In the genomic region with DNA sequence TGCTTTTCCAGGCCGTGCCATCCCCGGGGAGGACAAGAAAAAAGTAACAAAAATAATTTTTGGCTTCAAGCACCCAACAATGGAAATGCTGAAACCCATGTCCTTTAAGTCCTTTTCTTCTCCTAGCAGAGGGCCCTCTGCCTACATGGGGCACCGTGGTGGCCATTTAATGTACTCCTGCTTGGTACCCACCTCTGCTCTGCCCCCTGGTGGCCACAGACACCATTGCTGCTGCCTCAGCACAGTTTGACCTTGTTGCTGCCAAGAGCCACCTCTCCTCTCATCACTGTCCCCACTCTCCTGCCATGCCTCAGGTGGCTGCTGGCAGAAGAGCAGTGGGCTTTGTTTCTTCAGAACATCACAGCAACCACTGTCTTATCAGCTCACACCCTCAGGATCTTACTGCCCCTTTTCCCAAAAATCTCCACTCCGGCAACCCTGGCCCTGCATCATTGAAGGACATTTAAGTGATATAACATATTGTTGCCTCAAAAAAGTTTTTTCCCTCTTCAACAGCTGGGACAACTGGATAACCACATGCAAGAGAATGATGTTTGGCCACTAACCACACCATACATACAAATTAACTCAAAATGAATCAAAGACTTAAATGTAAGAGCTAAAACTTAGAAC, we compare ENCODE assay signal across 1 cellular context.
TF ChIP-seq lines count a peak whose summit lies in the region.

No MANE protein-coding gene starts in this region.

TF ChIP-seq in GM12878, 131 proteins besides CTCF, POLR2A, EP300 and RAD21 (continued from another document):
- TF ChIP-seq FOXM1 (IDR thresholded peaks at IDR 0.05; ENCODE audit: low read depth, low read length) = no peak
- TF ChIP-seq BCL11A (IDR thresholded peaks at IDR 0.05; ENCODE audit: low read depth, low read length) = no peak
- TF ChIP-seq, protein P1, sequence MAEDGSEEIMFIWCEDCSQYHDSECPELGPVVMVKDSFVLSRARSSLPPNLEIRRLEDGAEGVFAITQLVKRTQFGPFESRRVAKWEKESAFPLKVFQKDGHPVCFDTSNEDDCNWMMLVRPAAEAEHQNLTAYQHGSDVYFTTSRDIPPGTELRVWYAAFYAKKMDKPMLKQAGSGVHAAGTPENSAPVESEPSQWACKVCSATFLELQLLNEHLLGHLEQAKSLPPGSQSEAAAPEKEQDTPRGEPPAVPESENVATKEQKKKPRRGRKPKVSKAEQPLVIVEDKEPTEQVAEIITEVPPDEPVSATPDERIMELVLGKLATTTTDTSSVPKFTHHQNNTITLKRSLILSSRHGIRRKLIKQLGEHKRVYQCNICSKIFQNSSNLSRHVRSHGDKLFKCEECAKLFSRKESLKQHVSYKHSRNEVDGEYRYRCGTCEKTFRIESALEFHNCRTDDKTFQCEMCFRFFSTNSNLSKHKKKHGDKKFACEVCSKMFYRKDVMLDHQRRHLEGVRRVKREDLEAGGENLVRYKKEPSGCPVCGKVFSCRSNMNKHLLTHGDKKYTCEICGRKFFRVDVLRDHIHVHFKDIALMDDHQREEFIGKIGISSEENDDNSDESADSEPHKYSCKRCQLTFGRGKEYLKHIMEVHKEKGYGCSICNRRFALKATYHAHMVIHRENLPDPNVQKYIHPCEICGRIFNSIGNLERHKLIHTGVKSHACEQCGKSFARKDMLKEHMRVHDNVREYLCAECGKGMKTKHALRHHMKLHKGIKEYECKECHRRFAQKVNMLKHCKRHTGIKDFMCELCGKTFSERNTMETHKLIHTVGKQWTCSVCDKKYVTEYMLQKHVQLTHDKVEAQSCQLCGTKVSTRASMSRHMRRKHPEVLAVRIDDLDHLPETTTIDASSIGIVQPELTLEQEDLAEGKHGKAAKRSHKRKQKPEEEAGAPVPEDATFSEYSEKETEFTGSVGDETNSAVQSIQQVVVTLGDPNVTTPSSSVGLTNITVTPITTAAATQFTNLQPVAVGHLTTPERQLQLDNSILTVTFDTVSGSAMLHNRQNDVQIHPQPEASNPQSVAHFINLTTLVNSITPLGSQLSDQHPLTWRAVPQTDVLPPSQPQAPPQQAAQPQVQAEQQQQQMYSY (CRISPR knock-in tag; IDR thresholded peaks at IDR 0.05) = no peak
- TF ChIP-seq GABPA (IDR thresholded peaks at IDR 0.05; ENCODE audit: low read depth) = no peak
- peak; percentile 90 for TF ChIP-seq YY1 (IDR thresholded peaks at IDR 0.05; ENCODE audit: low read depth, low read length)
- TF ChIP-seq EGR1 (IDR thresholded peaks at IDR 0.05; ENCODE audit: borderline replicate concordance in 1 of 2, low read depth in 2 of 2, low read length in 2 of 2) = no peak
- no peak for TF ChIP-seq KAT2A (conservative IDR thresholded peaks at IDR 0.05; ENCODE audit: control insufficient read depth, low read depth, low read length)
- no peak for TF ChIP-seq TCF12 (IDR thresholded peaks at IDR 0.05; ENCODE audit: low read depth, low read length)
- TF ChIP-seq SMC3 (IDR thresholded peaks at IDR 0.05; ENCODE audit: borderline replicate concordance, low read length) = peak; percentile 89
- TF ChIP-seq, protein P2, sequence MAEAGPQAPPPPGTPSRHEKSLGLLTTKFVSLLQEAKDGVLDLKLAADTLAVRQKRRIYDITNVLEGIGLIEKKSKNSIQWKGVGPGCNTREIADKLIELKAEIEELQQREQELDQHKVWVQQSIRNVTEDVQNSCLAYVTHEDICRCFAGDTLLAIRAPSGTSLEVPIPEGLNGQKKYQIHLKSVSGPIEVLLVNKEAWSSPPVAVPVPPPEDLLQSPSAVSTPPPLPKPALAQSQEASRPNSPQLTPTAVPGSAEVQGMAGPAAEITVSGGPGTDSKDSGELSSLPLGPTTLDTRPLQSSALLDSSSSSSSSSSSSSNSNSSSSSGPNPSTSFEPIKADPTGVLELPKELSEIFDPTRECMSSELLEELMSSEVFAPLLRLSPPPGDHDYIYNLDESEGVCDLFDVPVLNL (IDR thresholded peaks at IDR 0.05; ENCODE audit: low read depth, low read length) = 0 out of 2 replicates have a peak, but pooled peaks have one; percentile 27
- TF ChIP-seq SIN3A (IDR thresholded peaks at IDR 0.05; ENCODE audit: low read depth, low read length) = no peak
- TF ChIP-seq HDGF (IDR thresholded peaks at IDR 0.05) = no peak
- no peak for TF ChIP-seq ZSCAN29 (IDR thresholded peaks at IDR 0.05)
- TF ChIP-seq KDM1A (IDR thresholded peaks at IDR 0.05; ENCODE audit: borderline replicate concordance) = no peak
- no peak for TF ChIP-seq ESRRA (IDR thresholded peaks at IDR 0.05; ENCODE audit: low read length)
- TF ChIP-seq, protein P3, sequence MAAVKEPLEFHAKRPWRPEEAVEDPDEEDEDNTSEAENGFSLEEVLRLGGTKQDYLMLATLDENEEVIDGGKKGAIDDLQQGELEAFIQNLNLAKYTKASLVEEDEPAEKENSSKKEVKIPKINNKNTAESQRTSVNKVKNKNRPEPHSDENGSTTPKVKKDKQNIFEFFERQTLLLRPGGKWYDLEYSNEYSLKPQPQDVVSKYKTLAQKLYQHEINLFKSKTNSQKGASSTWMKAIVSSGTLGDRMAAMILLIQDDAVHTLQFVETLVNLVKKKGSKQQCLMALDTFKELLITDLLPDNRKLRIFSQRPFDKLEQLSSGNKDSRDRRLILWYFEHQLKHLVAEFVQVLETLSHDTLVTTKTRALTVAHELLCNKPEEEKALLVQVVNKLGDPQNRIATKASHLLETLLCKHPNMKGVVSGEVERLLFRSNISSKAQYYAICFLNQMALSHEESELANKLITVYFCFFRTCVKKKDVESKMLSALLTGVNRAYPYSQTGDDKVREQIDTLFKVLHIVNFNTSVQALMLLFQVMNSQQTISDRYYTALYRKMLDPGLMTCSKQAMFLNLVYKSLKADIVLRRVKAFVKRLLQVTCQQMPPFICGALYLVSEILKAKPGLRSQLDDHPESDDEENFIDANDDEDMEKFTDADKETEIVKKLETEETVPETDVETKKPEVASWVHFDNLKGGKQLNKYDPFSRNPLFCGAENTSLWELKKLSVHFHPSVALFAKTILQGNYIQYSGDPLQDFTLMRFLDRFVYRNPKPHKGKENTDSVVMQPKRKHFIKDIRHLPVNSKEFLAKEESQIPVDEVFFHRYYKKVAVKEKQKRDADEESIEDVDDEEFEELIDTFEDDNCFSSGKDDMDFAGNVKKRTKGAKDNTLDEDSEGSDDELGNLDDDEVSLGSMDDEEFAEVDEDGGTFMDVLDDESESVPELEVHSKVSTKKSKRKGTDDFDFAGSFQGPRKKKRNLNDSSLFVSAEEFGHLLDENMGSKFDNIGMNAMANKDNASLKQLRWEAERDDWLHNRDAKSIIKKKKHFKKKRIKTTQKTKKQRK (IDR thresholded peaks at IDR 0.05; ENCODE audit: low read depth, low read length) = no peak
- 0 out of 2 replicates have a peak, but pooled peaks have one; percentile 26 for TF ChIP-seq IRF4 (IDR thresholded peaks at IDR 0.05; ENCODE audit: low read depth, low read length)
- no peak for TF ChIP-seq PAX5 (IDR thresholded peaks at IDR 0.05; ENCODE audit: borderline replicate concordance, low read depth, low read length)
- no peak for TF ChIP-seq NR2C2 (IDR thresholded peaks at IDR 0.05; ENCODE audit: borderline replicate concordance, control insufficient read depth, insufficient read length, low read depth)
- no peak for TF ChIP-seq CREM (IDR thresholded peaks at IDR 0.05; ENCODE audit: low read depth)
- TF ChIP-seq RB1 (IDR thresholded peaks at IDR 0.05; ENCODE audit: borderline replicate concordance) = 0 out of 2 replicates have a peak, but pooled peaks have one; percentile 28
- TF ChIP-seq, protein P4, sequence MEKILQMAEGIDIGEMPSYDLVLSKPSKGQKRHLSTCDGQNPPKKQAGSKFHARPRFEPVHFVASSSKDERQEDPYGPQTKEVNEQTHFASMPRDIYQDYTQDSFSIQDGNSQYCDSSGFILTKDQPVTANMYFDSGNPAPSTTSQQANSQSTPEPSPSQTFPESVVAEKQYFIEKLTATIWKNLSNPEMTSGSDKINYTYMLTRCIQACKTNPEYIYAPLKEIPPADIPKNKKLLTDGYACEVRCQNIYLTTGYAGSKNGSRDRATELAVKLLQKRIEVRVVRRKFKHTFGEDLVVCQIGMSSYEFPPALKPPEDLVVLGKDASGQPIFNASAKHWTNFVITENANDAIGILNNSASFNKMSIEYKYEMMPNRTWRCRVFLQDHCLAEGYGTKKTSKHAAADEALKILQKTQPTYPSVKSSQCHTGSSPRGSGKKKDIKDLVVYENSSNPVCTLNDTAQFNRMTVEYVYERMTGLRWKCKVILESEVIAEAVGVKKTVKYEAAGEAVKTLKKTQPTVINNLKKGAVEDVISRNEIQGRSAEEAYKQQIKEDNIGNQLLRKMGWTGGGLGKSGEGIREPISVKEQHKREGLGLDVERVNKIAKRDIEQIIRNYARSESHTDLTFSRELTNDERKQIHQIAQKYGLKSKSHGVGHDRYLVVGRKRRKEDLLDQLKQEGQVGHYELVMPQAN (conservative IDR thresholded peaks at IDR 0.05) = no peak
- no peak for TF ChIP-seq NFIC (IDR thresholded peaks at IDR 0.05; ENCODE audit: low read depth, low read length)
- TF ChIP-seq JUND (IDR thresholded peaks at IDR 0.05; ENCODE audit: low read depth, low read length) = no peak
- TF ChIP-seq CREB1 (IDR thresholded peaks at IDR 0.05; ENCODE audit: low read depth) = no peak
